In the genomic region with DNA sequence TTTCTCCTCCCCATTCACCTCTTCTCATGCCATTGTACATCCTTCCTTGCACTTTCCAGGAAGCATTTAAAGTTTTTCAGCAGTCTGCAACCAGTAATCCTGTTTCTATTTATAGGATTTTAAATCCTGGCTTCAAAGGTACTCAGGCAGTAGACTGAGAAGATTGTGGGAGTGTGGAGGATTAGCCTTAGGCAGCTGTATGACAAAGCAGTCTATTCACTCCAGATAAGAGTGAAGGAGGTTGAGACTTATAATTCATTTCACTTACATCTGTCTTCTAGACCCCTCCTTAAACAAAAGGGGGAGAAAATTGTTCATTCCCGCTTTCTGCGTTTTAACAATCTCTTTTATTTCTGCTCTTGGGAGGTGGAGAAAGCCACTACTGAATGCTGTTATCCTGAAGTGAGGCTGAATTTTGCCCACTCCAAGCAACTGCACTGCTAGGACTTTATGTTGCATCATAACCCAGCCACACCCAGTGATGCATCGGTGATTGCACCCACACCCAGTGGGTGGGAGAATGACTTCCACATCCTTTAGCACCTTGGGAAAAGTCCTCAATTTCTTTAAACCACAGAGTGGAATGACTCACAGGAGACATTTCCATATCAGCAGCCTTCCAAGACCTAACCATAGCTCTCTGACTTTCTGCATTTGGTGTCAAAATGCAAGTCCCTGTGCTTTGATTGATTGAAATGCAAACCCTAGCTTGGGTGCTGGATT, we compare ENCODE assay signal across 10 cellular contexts.
DNase-seq lines count a peak whose midpoint lies in the region; ATAC-seq, FAIRE-seq and TF ChIP-seq lines count a peak whose summit lies in the region.
"Had no signal": no experiment of that assay in that cellular context is flagged by ENCODE, and none has a peak within 500 bp of the region (broad histone marks: within the 10 kb centered on the region; RNA-seq: fewer than 3 reads in every experiment).

No MANE protein-coding gene starts in this region.

- H3K9me3 ChIP-seq in PC-9 (ENCODE audit: insufficient read depth, low read depth): peaks cover 3% of the 10 kb centered on the region; the same call in 1 of the 2 replicates
- no peaks in the 10 kb centered on the region for H3K9me3 ChIP-seq in small intestine (ENCODE audit: control insufficient read depth, low read depth)
- peaks cover 10% of the 10 kb centered on the region for H3K9me3 ChIP-seq in Karpas-422 (ENCODE audit: low read length)
- H3K9me3 ChIP-seq: BLaER1 had no signal

- no peaks in the 10 kb centered on the region for H3K79me2 ChIP-seq in PC-9 (ENCODE audit: low read depth)
- no peaks in the 10 kb centered on the region for H3K79me2 ChIP-seq in Karpas-422 (ENCODE audit: low read length)

- H3K4me1 ChIP-seq in PC-9 (replicated peaks; ENCODE audit: insufficient read depth) (peaks cover 16% of the 10 kb centered on the region), small intestine (ENCODE audit: control insufficient read depth in 2 of 2, insufficient read depth in 1 of 2, low read depth in 1 of 2, low read length in 1 of 2) (peaks cover 0 to 2% of the 10 kb centered on the region in 2 donors), Karpas-422 (ENCODE audit: low read length) (no peaks in the 10 kb centered on the region)
- H3K4me1 ChIP-seq: BLaER1 had no signal

- DNase-seq in NCI-H748 (lab: John Stamatoyannopoulos, UW; ENCODE audit: unreplicated experiment): peak; percentile 24
- DNase-seq in NCI-H748 treated with DMSO at 0.1 percent for 48 hours (lab: John Stamatoyannopoulos, UW): no peak
- peak; percentile 78 to 91 for DNase-seq in PC-9
- peak; percentile 83 for DNase-seq in fibroblast of pulmonary artery (ENCODE audit: low read depth)
- DNase-seq in small intestine: peak; percentile 88
- DNase-seq in Karpas-422: no peak
- DNase-seq: natural killer cell had no signal

- CTCF ChIA-PET in PC-9 (lab: Charles Lee): no interaction called here

- no peak overlapping the region for H3K9ac ChIP-seq in Karpas-422 (ENCODE audit: low read length)
- H3K9ac ChIP-seq: BLaER1 had no signal

- H3K9me2 ChIP-seq in PC-9 (ENCODE audit: insufficient read depth) (no peaks in the 10 kb centered on the region), Karpas-422 (replicated peaks; ENCODE audit: insufficient read depth, low read length) (no peaks in the 10 kb centered on the region)

- no peaks in the 10 kb centered on the region for H3K27me3 ChIP-seq in PC-9 (ENCODE audit: insufficient read depth, low read depth)
- H3K27me3 ChIP-seq in small intestine (ENCODE audit: control insufficient read depth in 2 of 2, insufficient read depth in 2 of 2, low read length in 2 of 2): no peaks in the 10 kb centered on the region
- H3K27me3 ChIP-seq in Karpas-422 (ENCODE audit: low read length): no peaks in the 10 kb centered on the region
- H3K27me3 ChIP-seq: BLaER1 had no signal

- BruUV-seq in PC-9 (replicated peaks; lab: Mats Ljungman, UMichigan): TSS peak; percentile 87

- no peak for TF ChIP-seq CTCF in PC-9 (conservative IDR thresholded peaks at IDR 0.05)
- no peak for TF ChIP-seq CTCF in fibroblast of pulmonary artery (IDR thresholded peaks at IDR 0.05; ENCODE audit: low read length, missing control alignments)

- FAIRE-seq in small intestine (lab: Jason Lieb, UNC): no peak

- H2AFZ ChIP-seq in PC-9 (peak overlapping the region; percentile 44), Karpas-422 (ENCODE audit: low read length) (no peak overlapping the region)

- intact Hi-C loops in PC-9 (cut with micrococcal nuclease; ENCODE audit: unreplicated experiment): loop anchor here (2.0 kb wide), 2 partner anchors 122 to 334 kb away; no protein-coding TSS in a partner anchor

- POLR2A ChIA-PET in PC-9 (lab: Charles Lee; ENCODE audit: unreplicated experiment): interaction anchor here (0.6 to 0.7 kb wide), 2 partner anchors 382 to 1319 kb away, joined by 3 to 4 read pairs; a partner anchor contains a TSS

- H3K27ac ChIP-seq in PC-9 (peak overlapping the region; percentile 95), small intestine (ENCODE audit: low read depth in 1 of 2, low read length in 1 of 2) (peak overlapping the region; percentile 9 to 73), Karpas-422 (ENCODE audit: low read length) (no peak overlapping the region)
- H3K27ac ChIP-seq: BLaER1 had no signal

- ATAC-seq in HG03135 (IDR thresholded peaks at IDR 0.05; ENCODE audit: unreplicated experiment) (no peak), GM19395 (IDR thresholded peaks at IDR 0.05; ENCODE audit: unreplicated experiment) (no peak)

- peak overlapping the region; percentile 6; the same call in 1 of the 2 replicates for H3K4me3 ChIP-seq in PC-9
- H3K4me3 ChIP-seq in fibroblast of pulmonary artery (replicated peaks; ENCODE audit: low read depth, low read length): no peak overlapping the region
- H3K4me3 ChIP-seq in small intestine (ENCODE audit: low read depth in 1 of 2, low read length in 2 of 2): no peak overlapping the region
- H3K4me3 ChIP-seq in Karpas-422 (ENCODE audit: low read length): no peak overlapping the region
- H3K4me3 ChIP-seq: BLaER1 had no signal

- no peaks in the 10 kb centered on the region for H3K36me3 ChIP-seq in PC-9 (ENCODE audit: low read depth)
- H3K36me3 ChIP-seq in small intestine (ENCODE audit: control insufficient read depth in 2 of 2, insufficient read depth in 2 of 2, low read length in 2 of 2): no peaks in the 10 kb centered on the region
- no peaks in the 10 kb centered on the region for H3K36me3 ChIP-seq in Karpas-422 (ENCODE audit: insufficient read depth, low read length)
- H3K36me3 ChIP-seq: BLaER1 had no signal

- H4K20me1 ChIP-seq in PC-9 (ENCODE audit: insufficient read depth): no peaks in the 10 kb centered on the region
- H4K20me1 ChIP-seq in Karpas-422 (ENCODE audit: insufficient read depth, low read depth, low read length): no peaks in the 10 kb centered on the region
- H4K20me1 ChIP-seq: BLaER1 had no signal

- 50 to 57% (median 53%) methylated on average over 3 of the region's 3 CpGs for WGBS in small intestine, 3 donors

- H3F3A ChIP-seq in PC-9 (ENCODE audit: insufficient read depth, low read depth): peaks cover 15% of the 10 kb centered on the region

- H3K4me2 ChIP-seq in PC-9 (peak overlapping the region; percentile 60), Karpas-422 (ENCODE audit: low read depth, low read length, poor library complexity, severe bottlenecking) (no peak overlapping the region)
- H3K4me2 ChIP-seq: BLaER1 had no signal

Comparison
In these comparisons a context has a peak if more than half of its experiments do, and no peak if none do; other contexts are left out.
1. DNase-seq: peak in NCI-H748 (single experiment), PC-9 (2 of 2), fibroblast of pulmonary artery (single experiment) and small intestine (single experiment); none in NCI-H748 treated with DMSO at 0.1 percent for 48 hours (single experiment) and Karpas-422 (single experiment).